ENCODE assay signal across 23 cellular contexts in the genomic region with DNA sequence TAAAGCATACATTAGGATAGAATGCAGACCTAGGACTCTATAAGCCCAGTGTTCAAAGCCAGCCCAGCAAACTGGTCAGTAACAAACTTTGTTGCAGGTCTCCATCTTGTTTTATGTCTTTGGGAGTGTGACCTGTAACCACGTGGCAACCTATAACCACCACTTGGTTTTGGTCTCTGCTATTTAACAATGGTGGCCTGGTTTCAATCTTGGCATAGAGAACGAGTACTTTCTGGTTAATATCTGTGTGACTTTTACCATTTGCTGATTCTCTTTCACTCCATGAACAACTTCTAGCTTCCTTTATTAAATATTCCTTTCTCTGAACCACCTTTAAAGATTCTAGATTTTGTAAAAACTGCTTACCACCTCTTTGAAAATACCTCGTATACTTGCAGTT.
"Had no signal": no experiment of that assay in that cellular context is flagged by ENCODE, and none has a peak within 500 bp of the region (broad histone marks: within the 10 kb centered on the region; RNA-seq: fewer than 3 reads in every experiment).

No MANE protein-coding gene starts in this region.

- H3K9me3 ChIP-seq: colonic mucosa, gastroesophageal sphincter had no signal

- DNase-seq: colonic mucosa; cortex of kidney; dermis blood vessel endothelial cell; dorsolateral prefrontal cortex; effector CD4-positive, alpha-beta T cell; effector CD8-positive, alpha-beta T cell; effector memory CD4-positive, alpha-beta T cell; effector memory CD8-positive, alpha-beta T cell; endodermal cell; erythroblast; esophagus squamous epithelium; foreskin fibroblast; foreskin keratinocyte; foreskin melanocyte; gastrocnemius medialis; glutamatergic neuron; head of caudate nucleus; heart left ventricle; heart right ventricle had no signal

- H3K27me3 ChIP-seq: colonic mucosa, esophagus muscularis mucosa, esophagus squamous epithelium, foreskin keratinocyte, gastrocnemius medialis, gastroesophageal sphincter, heart left ventricle, heart right ventricle had no signal

- H3K36me3 ChIP-seq: colonic mucosa, esophagus muscularis mucosa, esophagus squamous epithelium, gastrocnemius medialis, gastroesophageal sphincter, heart left ventricle, heart right ventricle had no signal

- H3K27ac ChIP-seq: colonic mucosa, coronary artery, dorsolateral prefrontal cortex, epithelial cell of prostate, esophagus muscularis mucosa, esophagus squamous epithelium, foreskin keratinocyte, gastrocnemius medialis, gastroesophageal sphincter, heart left ventricle, heart right ventricle had no signal

- ATAC-seq: effector memory CD8-positive, alpha-beta T cell; foreskin keratinocyte; gastrocnemius medialis; gastroesophageal sphincter; heart left ventricle; heart right ventricle had no signal

- H3K4me1 ChIP-seq: colonic mucosa, esophagus muscularis mucosa, esophagus squamous epithelium, foreskin keratinocyte, gastrocnemius medialis, gastroesophageal sphincter, heart left ventricle, heart right ventricle had no signal

- H3K4me3 ChIP-seq: colonic mucosa, coronary artery, dorsolateral prefrontal cortex, esophagus muscularis mucosa, esophagus squamous epithelium, gastrocnemius medialis, gastroesophageal sphincter, heart left ventricle, heart right ventricle had no signal
